Comparison of ENCODE assay signal across 2 cellular contexts in the genomic region with DNA sequence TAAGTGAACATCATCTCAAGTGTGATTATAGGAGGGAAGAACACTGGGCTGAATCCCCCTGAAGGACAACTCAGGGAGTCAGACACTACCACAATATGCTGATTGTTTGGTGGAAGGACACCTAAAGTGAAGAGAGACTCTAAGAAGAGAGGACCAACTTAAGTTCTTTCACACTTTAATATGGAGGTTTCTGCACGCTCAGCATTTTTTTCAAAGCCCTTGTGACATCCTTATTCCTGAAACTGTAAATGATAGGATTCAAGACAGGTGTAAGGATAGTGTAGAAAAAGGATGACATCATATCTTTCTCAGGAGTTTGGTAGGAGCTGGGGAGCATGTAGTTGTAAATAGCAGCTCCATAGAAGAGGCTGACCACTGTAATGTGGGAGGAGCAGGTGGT.
TF ChIP-seq lines count a peak whose summit lies in the region.

No MANE protein-coding gene starts in this region.

TF ChIP-seq in HepG2, 621 proteins besides CTCF, POLR2A, EP300 and RAD21:
- TF ChIP-seq ZFP41 (CRISPR knock-in tag; IDR thresholded peaks at IDR 0.05; ENCODE audit: borderline replicate concordance) = no peak
- no peak for TF ChIP-seq NFYB (CRISPR knock-in tag; IDR thresholded peaks at IDR 0.05)
- no peak for TF ChIP-seq NR2F2 (IDR thresholded peaks at IDR 0.05; ENCODE audit: borderline replicate concordance, low read depth)
- TF ChIP-seq MAFK (conservative IDR thresholded peaks at IDR 0.05 in 1 of 2, IDR thresholded peaks at IDR 0.05 in 1 of 2; ENCODE audit: low read length in 2 of 2) = peak; percentile 96 to 98
- no peak for TF ChIP-seq ZNF703 (CRISPR knock-in tag; IDR thresholded peaks at IDR 0.05; ENCODE audit: borderline replicate concordance)
- no peak for TF ChIP-seq ZBTB3 (CRISPR knock-in tag; IDR thresholded peaks at IDR 0.05; ENCODE audit: borderline replicate concordance, low read depth)
- peak; percentile 97 for TF ChIP-seq MAFF (IDR thresholded peaks at IDR 0.05; ENCODE audit: low read depth, low read length)
- TF ChIP-seq, protein P1, sequence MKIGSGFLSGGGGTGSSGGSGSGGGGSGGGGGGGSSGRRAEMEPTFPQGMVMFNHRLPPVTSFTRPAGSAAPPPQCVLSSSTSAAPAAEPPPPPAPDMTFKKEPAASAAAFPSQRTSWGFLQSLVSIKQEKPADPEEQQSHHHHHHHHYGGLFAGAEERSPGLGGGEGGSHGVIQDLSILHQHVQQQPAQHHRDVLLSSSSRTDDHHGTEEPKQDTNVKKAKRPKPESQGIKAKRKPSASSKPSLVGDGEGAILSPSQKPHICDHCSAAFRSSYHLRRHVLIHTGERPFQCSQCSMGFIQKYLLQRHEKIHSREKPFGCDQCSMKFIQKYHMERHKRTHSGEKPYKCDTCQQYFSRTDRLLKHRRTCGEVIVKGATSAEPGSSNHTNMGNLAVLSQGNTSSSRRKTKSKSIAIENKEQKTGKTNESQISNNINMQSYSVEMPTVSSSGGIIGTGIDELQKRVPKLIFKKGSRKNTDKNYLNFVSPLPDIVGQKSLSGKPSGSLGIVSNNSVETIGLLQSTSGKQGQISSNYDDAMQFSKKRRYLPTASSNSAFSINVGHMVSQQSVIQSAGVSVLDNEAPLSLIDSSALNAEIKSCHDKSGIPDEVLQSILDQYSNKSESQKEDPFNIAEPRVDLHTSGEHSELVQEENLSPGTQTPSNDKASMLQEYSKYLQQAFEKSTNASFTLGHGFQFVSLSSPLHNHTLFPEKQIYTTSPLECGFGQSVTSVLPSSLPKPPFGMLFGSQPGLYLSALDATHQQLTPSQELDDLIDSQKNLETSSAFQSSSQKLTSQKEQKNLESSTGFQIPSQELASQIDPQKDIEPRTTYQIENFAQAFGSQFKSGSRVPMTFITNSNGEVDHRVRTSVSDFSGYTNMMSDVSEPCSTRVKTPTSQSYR (CRISPR knock-in tag; IDR thresholded peaks at IDR 0.05; ENCODE audit: borderline replicate concordance) = no peak
- TF ChIP-seq ATF7 (IDR thresholded peaks at IDR 0.05) = peak; percentile 86
- no peak for TF ChIP-seq ATF7 (CRISPR knock-in tag; IDR thresholded peaks at IDR 0.05)
- no peak for TF ChIP-seq ZNF441 (CRISPR knock-in tag; IDR thresholded peaks at IDR 0.05; ENCODE audit: borderline replicate concordance)
- no peak for TF ChIP-seq ZNF30 (CRISPR knock-in tag; IDR thresholded peaks at IDR 0.05)
- no peak for TF ChIP-seq ZNF331 (CRISPR knock-in tag; IDR thresholded peaks at IDR 0.05)

TF ChIP-seq in H1, 55 proteins besides CTCF, POLR2A, EP300 and RAD21:
- TF ChIP-seq, protein P2, sequence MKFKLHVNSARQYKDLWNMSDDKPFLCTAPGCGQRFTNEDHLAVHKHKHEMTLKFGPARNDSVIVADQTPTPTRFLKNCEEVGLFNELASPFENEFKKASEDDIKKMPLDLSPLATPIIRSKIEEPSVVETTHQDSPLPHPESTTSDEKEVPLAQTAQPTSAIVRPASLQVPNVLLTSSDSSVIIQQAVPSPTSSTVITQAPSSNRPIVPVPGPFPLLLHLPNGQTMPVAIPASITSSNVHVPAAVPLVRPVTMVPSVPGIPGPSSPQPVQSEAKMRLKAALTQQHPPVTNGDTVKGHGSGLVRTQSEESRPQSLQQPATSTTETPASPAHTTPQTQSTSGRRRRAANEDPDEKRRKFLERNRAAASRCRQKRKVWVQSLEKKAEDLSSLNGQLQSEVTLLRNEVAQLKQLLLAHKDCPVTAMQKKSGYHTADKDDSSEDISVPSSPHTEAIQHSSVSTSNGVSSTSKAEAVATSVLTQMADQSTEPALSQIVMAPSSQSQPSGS (IDR thresholded peaks at IDR 0.05; ENCODE audit: low read length) = no peak
- TF ChIP-seq MAFK (IDR thresholded peaks at IDR 0.05; ENCODE audit: low read depth, low read length) (peak; percentile 83), POU5F1 (IDR thresholded peaks at IDR 0.05; ENCODE audit: low read depth, low read length) (no peak)
